In the genomic region with DNA sequence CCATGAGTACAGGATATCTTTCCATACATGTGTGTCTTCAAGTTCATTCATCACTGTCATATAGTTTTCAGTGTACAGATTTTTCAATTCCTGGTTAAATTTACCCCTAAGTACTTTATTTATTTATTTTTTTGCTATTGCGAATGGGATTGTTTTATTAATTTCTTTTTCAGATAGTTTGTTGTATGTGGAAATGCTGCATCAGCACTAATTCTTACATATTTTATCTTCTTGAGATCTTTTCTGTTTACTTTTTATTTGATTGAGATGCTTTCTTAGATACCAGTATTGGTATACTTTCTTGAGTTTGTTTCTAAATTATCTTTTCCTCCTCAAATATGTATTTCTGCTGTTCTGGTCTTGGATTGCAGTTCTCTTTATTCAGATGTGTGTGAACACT, we compare ENCODE assay signal across 26 cellular contexts.
DNase-seq lines count a peak whose midpoint lies in the region; ATAC-seq, FAIRE-seq and TF ChIP-seq lines count a peak whose summit lies in the region.
"Had no signal": no experiment of that assay in that cellular context is flagged by ENCODE, and none has a peak within 500 bp of the region (broad histone marks: within the 10 kb centered on the region; RNA-seq: fewer than 3 reads in every experiment).

No MANE protein-coding gene starts in this region.

- H3K4me2 ChIP-seq in HepG2 (ENCODE audit: low read depth, low read length) (no peak overlapping the region), Loucy (ENCODE audit: low read depth, low read length, poor library complexity, severe bottlenecking) (peak overlapping the region; percentile 19), K562 (ENCODE audit: insufficient read depth, low read length) (no peak overlapping the region)
- H3K4me2 ChIP-seq: BLaER1 had no signal

- BruUV-seq in HepG2 (replicated peaks; lab: Mats Ljungman, UMichigan) (no TSS peak), K562 (replicated peaks; lab: Mats Ljungman, UMichigan) (no TSS peak)

- H3F3A ChIP-seq in Loucy (ENCODE audit: low read depth): no peaks in the 10 kb centered on the region; the same call in 1 of the 2 replicates

- no peaks in the 10 kb centered on the region for H3K9me3 ChIP-seq in HepG2 (ENCODE audit: low read length)
- H3K9me3 ChIP-seq in right lobe of liver: no peaks in the 10 kb centered on the region
- peaks cover 6% of the 10 kb centered on the region; the same call in 1 of the 2 replicates for H3K9me3 ChIP-seq in Loucy (ENCODE audit: insufficient read depth, low read depth, low read length)
- H3K9me3 ChIP-seq in K562 (replicated peaks; ENCODE audit: control insufficient read depth, insufficient read depth, low read depth, low read length): no peaks in the 10 kb centered on the region
- H3K9me3 ChIP-seq: BE2C, BLaER1 had no signal

- 5% methylated on average over 1 of the region's 1 CpG for WGBS in HepG2 (ENCODE audit: low lambda C conversion rate)
- WGBS in right lobe of liver (ENCODE audit: insufficient coverage, low coverage, low lambda C conversion rate, missing lambda C conversion rate): 71% methylated on average over 1 of the region's 1 CpG
- WGBS in K562 (ENCODE audit: insufficient coverage, low coverage, missing lambda C conversion rate): 0% methylated on average over 1 of the region's 1 CpG

- H3K36me3 ChIP-seq in HepG2 (replicated peaks in 1 of 2; ENCODE audit: control insufficient read depth in 1 of 2, insufficient read depth in 2 of 2, low read length in 2 of 2): no peaks in the 10 kb centered on the region
- H3K36me3 ChIP-seq in right lobe of liver: no peaks in the 10 kb centered on the region
- no peaks in the 10 kb centered on the region for H3K36me3 ChIP-seq in Loucy (ENCODE audit: insufficient read depth, low read length)
- H3K36me3 ChIP-seq in K562 (ENCODE audit: control insufficient read depth, insufficient read depth, low read length): no peaks in the 10 kb centered on the region
- H3K36me3 ChIP-seq: BE2C, BLaER1 had no signal

- in situ Hi-C loops in HepG2 (cut with HindIII; ENCODE audit: extremely low pct_ligation_motif_present, low pct_unique_long_range_greater_than_20kb) (no loop called here), K562 (cut with MboI) (no loop called here)

- TF ChIP-seq RAD21 in HepG2 (CRISPR knock-in tag; IDR thresholded peaks at IDR 0.05) (no peak), K562 (CRISPR knock-in tag; conservative IDR thresholded peaks at IDR 0.05 in 1 of 2, IDR thresholded peaks at IDR 0.05 in 1 of 2) (no peak)

- no peaks in the 10 kb centered on the region for H4K20me1 ChIP-seq in HepG2 (ENCODE audit: insufficient read depth, low read length)
- no peaks in the 10 kb centered on the region for H4K20me1 ChIP-seq in Loucy (ENCODE audit: insufficient read depth, low read length, poor library complexity, severe bottlenecking)
- no peaks in the 10 kb centered on the region for H4K20me1 ChIP-seq in K562 (replicated peaks; ENCODE audit: control insufficient read depth, insufficient read depth, low read length)
- H4K20me1 ChIP-seq: BLaER1 had no signal

- no peak overlapping the region for H3K27ac ChIP-seq in HepG2 (ENCODE audit: extremely low read length, insufficient read depth, low read length)
- H3K27ac ChIP-seq in right lobe of liver: no peak overlapping the region
- H3K27ac ChIP-seq in K562 (ENCODE audit: extremely low read depth, low read depth, low read length): no peak overlapping the region
- H3K27ac ChIP-seq: 22Rv1, BLaER1 had no signal

- H3K9ac ChIP-seq in HepG2 (ENCODE audit: insufficient read depth, low read depth, low read length): no peak overlapping the region
- peak overlapping the region; percentile 35 for H3K9ac ChIP-seq in Loucy (ENCODE audit: low read depth, low read length, poor library complexity, severe bottlenecking)
- no peak overlapping the region for H3K9ac ChIP-seq in K562 (ENCODE audit: insufficient read depth in 1 of 2, low read depth in 2 of 2, low read length in 2 of 2)
- H3K9ac ChIP-seq: BLaER1 had no signal

- H3K27me3 ChIP-seq in HepG2 (ENCODE audit: control insufficient read depth in 1 of 2, insufficient read depth in 2 of 2, low read length in 2 of 2) (no peaks in the 10 kb centered on the region; a peak in 1 of 5 replicates), right lobe of liver (no peaks in the 10 kb centered on the region), Loucy (ENCODE audit: insufficient read depth, low read length, poor library complexity, severe bottlenecking) (no peaks in the 10 kb centered on the region), K562 (ENCODE audit: control insufficient read depth in 2 of 2, insufficient read depth in 2 of 2, low read length in 2 of 2) (no peaks in the 10 kb centered on the region)
- H3K27me3 ChIP-seq: BE2C, BLaER1 had no signal

- H3K4me1 ChIP-seq in HepG2 (ENCODE audit: insufficient read depth, low read length) (no peaks in the 10 kb centered on the region), right lobe of liver (no peaks in the 10 kb centered on the region), Loucy (ENCODE audit: insufficient read depth, low read length, poor library complexity, severe bottlenecking) (peaks cover 8% of the 10 kb centered on the region), K562 (replicated peaks in 1 of 2; ENCODE audit: control insufficient read depth in 2 of 2, insufficient read depth in 2 of 2, low read length in 2 of 2) (no peaks in the 10 kb centered on the region)
- H3K4me1 ChIP-seq: BE2C, BLaER1 had no signal

- no peaks in the 10 kb centered on the region for H3K9me2 ChIP-seq in Loucy (replicated peaks; ENCODE audit: low read depth, low read length)

- DNase-seq in HepG2 (ENCODE audit: low spot score): no peak
- no peak for DNase-seq in right lobe of liver
- DNase-seq in K562 (ENCODE audit: extremely low read depth in 1 of 4, low spot score in 3 of 4): no peak
- no peak for DNase-seq in T-helper 1 cell
- DNase-seq in superior temporal gyrus (ENCODE audit: extremely low spot score): no peak
- DNase-seq in dedifferentiated amniotic fluid mesenchymal stem cell (ENCODE audit: extremely low spot score): no peak
- DNase-seq: ACHN; BE2C; C1 segment of cervical spinal cord; CD4-positive, alpha-beta memory T cell; CD4-positive, CD25-positive, alpha-beta regulatory T cell; CD8-positive, alpha-beta memory T cell; COR-L47; DMS 273 treated with DMSO at 0.1 percent for 48 hours; DMS153; DMS53; DMS79; DND-41; EL; GDM1 had no signal

- H3K9me1 ChIP-seq in K562 (ENCODE audit: control insufficient read depth, insufficient read depth, low read length): no peaks in the 10 kb centered on the region

- no peak overlapping the region for H3K4me3 ChIP-seq in HepG2 (replicated peaks in 1 of 3; ENCODE audit: insufficient read depth in 1 of 3, low read depth in 2 of 3, low read length in 3 of 3)
- no peak overlapping the region for H3K4me3 ChIP-seq in right lobe of liver
- H3K4me3 ChIP-seq in Loucy (ENCODE audit: low read length, poor library complexity, severe bottlenecking): no peak overlapping the region
- H3K4me3 ChIP-seq in K562: no peak overlapping the region
- H3K4me3 ChIP-seq: BLaER1, GM12878 had no signal

- H3K79me2 ChIP-seq in HepG2 (ENCODE audit: insufficient read depth, low read length) (no peaks in the 10 kb centered on the region), Loucy (ENCODE audit: insufficient read depth, low read length) (no peaks in the 10 kb centered on the region; the same call in 1 of the 2 replicates), K562 (ENCODE audit: control insufficient read depth, insufficient read depth, low read length) (no peaks in the 10 kb centered on the region)

- H2AFZ ChIP-seq in HepG2 (ENCODE audit: low read length) (no peak overlapping the region), Loucy (ENCODE audit: low read length) (0 out of 2 replicates have a peak overlapping the region, but pooled peaks have one; percentile 63), K562 (ENCODE audit: low read depth, low read length) (no peak overlapping the region)

- FAIRE-seq in HepG2 (lab: Jason Lieb, UNC) (no peak), K562 (lab: Jason Lieb, UNC) (no peak)
- FAIRE-seq: GM12878, GM12892, GM18507 had no signal

- TF ChIP-seq POLR2A in HepG2 (IDR thresholded peaks at IDR 0.05; ENCODE audit: insufficient read depth in 1 of 2, low read depth in 2 of 2, low read length in 2 of 2) (no peak), right lobe of liver (IDR thresholded peaks at IDR 0.05) (no peak), K562 (conservative IDR thresholded peaks at IDR 0.05) (no peak)

- POLR2A ChIA-PET in HepG2 (lab: Yijun Ruan, JAX) (no interaction called here), K562 (lab: Yijun Ruan, JAX) (no interaction called here)

- TF ChIP-seq EP300 in HepG2 (IDR thresholded peaks at IDR 0.05; ENCODE audit: low read depth in 2 of 2, low read length in 2 of 2) (no peak), HepG2 (CRISPR knock-in tag; IDR thresholded peaks at IDR 0.05; ENCODE audit: borderline replicate concordance) (no peak), K562 (IDR thresholded peaks at IDR 0.05; ENCODE audit: low read length) (no peak)

- intact Hi-C loops in HepG2 (cut with micrococcal nuclease; ENCODE audit: unreplicated experiment) (no loop called here), right lobe of liver (cut with DNase I) (no loop called here), K562 (cut with micrococcal nuclease) (no loop called here)

- CTCF ChIA-PET in HepG2 (lab: Yijun Ruan, JAX; ENCODE audit: low intra/inter-chr PET ratio, low total read pairs): no interaction called here
- CTCF ChIA-PET in K562 (lab: Yijun Ruan, JAX; ENCODE audit: low intra/inter-chr PET ratio): no interaction called here

- TF ChIP-seq CTCF in HepG2 (CRISPR knock-in tag; IDR thresholded peaks at IDR 0.05): no peak
- no peak for TF ChIP-seq CTCF in right lobe of liver (IDR thresholded peaks at IDR 0.05)
- TF ChIP-seq CTCF in Loucy (conservative IDR thresholded peaks at IDR 0.05; ENCODE audit: low read length): no peak
- TF ChIP-seq CTCF in K562 (IDR thresholded peaks at IDR 0.05 in 2 of 3, conservative IDR thresholded peaks at IDR 0.05 in 1 of 3; ENCODE audit: insufficient read depth in 2 of 3, low read depth in 1 of 3, low read length in 3 of 3): no peak

- ATAC-seq in HepG2 (no peak), right lobe of liver (no peak), K562 (no peak)
- ATAC-seq: GM12878 had no signal

TF ChIP-seq in HepG2, 621 proteins besides CTCF, POLR2A, EP300 and RAD21 (continues in another document):
- TF ChIP-seq ZNF143 (CRISPR knock-in tag; IDR thresholded peaks at IDR 0.05) (no peak), KLF6 (CRISPR knock-in tag; IDR thresholded peaks at IDR 0.05) (no peak)

TF ChIP-seq in K562, 482 proteins besides CTCF, POLR2A, EP300 and RAD21 (continues in another document):
- no peak for TF ChIP-seq PHB2 (IDR thresholded peaks at IDR 0.05; ENCODE audit: low read depth)
